ENCODE assay signal across 19 cellular contexts in genomic region chr3:76756578-76756977, GRCh38.
"Had no signal": no experiment of that assay in that cellular context is flagged by ENCODE, and none has a peak within 500 bp of the region (broad histone marks: within the 10 kb centered on the region; RNA-seq: fewer than 3 reads in every experiment).

No MANE protein-coding gene starts in this region.

- DNase-seq: activated CD4-positive, alpha-beta memory T cell treated with anti-CD3 and anti-CD28 coated beads for 36 hours; activated CD4-positive, alpha-beta T cell treated with anti-CD3 and anti-CD28 coated beads for 36 hours; activated T-cell treated with anti-CD3 and anti-CD28 coated beads for 4 hours; dermis blood vessel endothelial cell; effector memory CD4-positive, alpha-beta T cell; glutamatergic neuron; hypothalamus; left ventricle myocardium inferior; mammary epithelial cell; midbrain; stimulated activated naive CD8-positive, alpha-beta T cell treated with anti-CD3 and anti-CD28 coated beads, Interleukin-15, Interleukin-2, amounts not matched to agents 100 U/mL and 50 U/mL, for 24 hours; uterus had no signal

- ATAC-seq: activated CD4-positive, alpha-beta T cell treated with anti-CD3 and anti-CD28 coated beads for 36 hours; stimulated activated naive CD8-positive, alpha-beta T cell treated with anti-CD3 and anti-CD28 coated beads, Interleukin-15, Interleukin-2, amounts not matched to agents 100 U/mL and 50 U/mL, for 24 hours; WTC11 had no signal

- H3K4me1 ChIP-seq: left ventricle myocardium inferior, right atrium auricular region, tibial nerve, uterus had no signal

- H3K27me3 Mint-ChIP-seq: activated CD4-positive, alpha-beta memory T cell treated with anti-CD3 and anti-CD28 coated beads for 36 hours; activated CD4-positive, alpha-beta T cell treated with anti-CD3 and anti-CD28 coated beads for 36 hours; activated naive CD8-positive, alpha-beta T cell; progenitor cell of endocrine pancreas had no signal

- H3K4me1 Mint-ChIP-seq: activated CD4-positive, alpha-beta T cell treated with anti-CD3 and anti-CD28 coated beads for 36 hours; neural crest cell; WTC11 had no signal

- H3K27me3 ChIP-seq: right atrium auricular region, tibial nerve, uterus had no signal

- H3K36me3 ChIP-seq: left ventricle myocardium inferior, right atrium auricular region, tibial nerve, uterus had no signal

- H3K4me3 Mint-ChIP-seq: activated CD4-positive, alpha-beta memory T cell treated with anti-CD3 and anti-CD28 coated beads for 36 hours; activated CD4-positive, alpha-beta T cell treated with anti-CD3 and anti-CD28 coated beads for 36 hours; activated naive CD8-positive, alpha-beta T cell; neural crest cell; T-helper 2 cell treated with Interferon-gamma antibody and Interleukin-4, amounts not matched to agents 5 μg/mL and 100 μg/mL, for 36 hours; WTC11 had no signal

- H3K27ac Mint-ChIP-seq: activated CD4-positive, alpha-beta memory T cell treated with anti-CD3 and anti-CD28 coated beads for 36 hours; activated CD4-positive, alpha-beta T cell treated with anti-CD3 and anti-CD28 coated beads for 36 hours; activated naive CD8-positive, alpha-beta T cell; progenitor cell of endocrine pancreas; T-helper 2 cell treated with Interferon-gamma antibody and Interleukin-4, amounts not matched to agents 5 μg/mL and 100 μg/mL, for 36 hours; WTC11 had no signal

- H3K9me3 ChIP-seq: left ventricle myocardium inferior, right atrium auricular region, tibial nerve, uterus had no signal

- H3K27ac ChIP-seq: left ventricle myocardium inferior, right atrium auricular region, tibial nerve, uterus had no signal

- H3K9me3 Mint-ChIP-seq: neural crest cell, WTC11 had no signal

- H3K4me3 ChIP-seq: left ventricle myocardium inferior, right atrium auricular region, tibial nerve, uterus had no signal

- H3K36me3 Mint-ChIP-seq: activated CD4-positive, alpha-beta memory T cell treated with anti-CD3 and anti-CD28 coated beads for 36 hours; activated naive CD8-positive, alpha-beta T cell; WTC11 had no signal
